25 cellular contexts compared by ENCODE assay signal in genomic region chr2:42848726-42849290, GRCh38. TPM values are rescaled to one million over a fixed set of nuclear protein-coding genes. Genes with fewer than 3 reads are reported as not detected.
A peak's percentile ranks its signal among the peaks of the same experiment; 100 is the strongest.
DNase-seq lines count a peak whose midpoint lies in the region; TF ChIP-seq lines count a peak whose summit lies in the region.
"Had no signal": no experiment of that assay in that cellular context is flagged by ENCODE, and none has a peak within 500 bp of the region (broad histone marks: within the 10 kb centered on the region; RNA-seq: fewer than 3 reads in every experiment).

No MANE protein-coding gene starts in this region.

- no peak overlapping the region for H3K4me3 ChIP-seq in breast epithelium
- no peak overlapping the region for H3K4me3 ChIP-seq in endodermal cell (ENCODE audit: low read length)
- H3K4me3 ChIP-seq in neuronal stem cell (ENCODE audit: low read length in 2 of 2), result no peak overlapping the region
- no peak overlapping the region for H3K4me3 ChIP-seq in tibial artery
- H3K4me3 ChIP-seq in MG63, result no peak overlapping the region
- H3K4me3 ChIP-seq: GM23248, SK-N-MC had no signal

- TF ChIP-seq CTCF in breast epithelium (IDR thresholded peaks at IDR 0.05) (no peak), MCF 10A (IDR thresholded peaks at IDR 0.05; ENCODE audit: unreplicated experiment) (no peak), endodermal cell (conservative IDR thresholded peaks at IDR 0.05) (no peak), tibial artery (IDR thresholded peaks at IDR 0.05) (no peak), GM20000 (IDR thresholded peaks at IDR 0.05; ENCODE audit: extremely low read depth, missing control alignments) (no peak)

- H2BK5ac ChIP-seq in neuronal stem cell (ENCODE audit: low read length), result no peak overlapping the region

- BruUV-seq in MCF 10A (replicated peaks; lab: Mats Ljungman, UMichigan), result no TSS peak

- TF ChIP-seq POLR2A in breast epithelium (IDR thresholded peaks at IDR 0.05), result no peak

- POLR2A ChIA-PET in MCF 10A (lab: Yijun Ruan, JAX), result no interaction called here

- H3K4me1 Mint-ChIP-seq in MCF 10A (ENCODE audit: insufficient read depth, unreplicated experiment) (peaks cover 2% of the 10 kb centered on the region), endodermal cell (peaks cover 9% of the 10 kb centered on the region)

- peak overlapping the region; percentile 23 for H2AK5ac ChIP-seq in neuronal stem cell (ENCODE audit: low read depth, low read length)

- no peak overlapping the region for H3K27ac Mint-ChIP-seq in MCF 10A (ENCODE audit: low read depth, unreplicated experiment)
- no peak overlapping the region for H3K27ac Mint-ChIP-seq in endodermal cell
- H3K27ac Mint-ChIP-seq: HFFc6 had no signal

- intact Hi-C loops in breast epithelium (cut with DNase I; ENCODE audit: low total_unique reads) (no loop called here), MCF 10A (cut with micrococcal nuclease) (no loop called here), tibial artery (cut with DNase I; ENCODE audit: low total_unique reads) (no loop called here)

- H3K14ac ChIP-seq in neuronal stem cell (ENCODE audit: low read length), result no peak overlapping the region

- no peak overlapping the region for H2BK12ac ChIP-seq in neuronal stem cell (ENCODE audit: low read length)

- no peak overlapping the region for H4K8ac ChIP-seq in neuronal stem cell (ENCODE audit: low read depth, low read length)

- no peak overlapping the region for H3K9ac ChIP-seq in endodermal cell (ENCODE audit: extremely low read depth, low read length, poor library complexity, severe bottlenecking)
- H3K9ac ChIP-seq in neuronal stem cell (ENCODE audit: low read depth, low read length, poor library complexity), result no peak overlapping the region
- H3K9ac ChIP-seq: GM23248 had no signal

- peak overlapping the region; percentile 29 to 43 for H3K27ac ChIP-seq in breast epithelium
- no peak overlapping the region for H3K27ac ChIP-seq in endodermal cell (ENCODE audit: low read depth, low read length)
- no peak overlapping the region for H3K27ac ChIP-seq in neuronal stem cell (replicated peaks; ENCODE audit: low read length)
- peak overlapping the region; percentile 41 to 78 for H3K27ac ChIP-seq in tibial artery
- H3K27ac ChIP-seq: GM23248, SK-N-MC had no signal

- no peak overlapping the region for H4K91ac ChIP-seq in neuronal stem cell (ENCODE audit: low read depth, low read length, poor library complexity)

- H3K4me3 Mint-ChIP-seq in MCF 10A (ENCODE audit: unreplicated experiment), result no peak overlapping the region
- no peak overlapping the region for H3K4me3 Mint-ChIP-seq in endodermal cell
- H3K4me3 Mint-ChIP-seq: CD14-positive monocyte, H9, HFFc6 had no signal

- H3K79me1 ChIP-seq in neuronal stem cell (ENCODE audit: low read depth, low read length), result no peaks in the 10 kb centered on the region

- CTCF ChIA-PET in MCF 10A (lab: Yijun Ruan, JAX), result interaction anchor here (1.7 to 2.9 kb wide), 2 partner anchors 10 to 12 kb away, joined by 3 to 11 read pairs; no protein-coding TSS in a partner anchor

- H3K4me2 ChIP-seq in neuronal stem cell (ENCODE audit: insufficient read depth, low read length, poor library complexity, severe bottlenecking), result no peak overlapping the region

- no peak overlapping the region for H3K23ac ChIP-seq in neuronal stem cell (ENCODE audit: low read depth, low read length, poor library complexity)

- H3K9me3 Mint-ChIP-seq in MCF 10A (ENCODE audit: unreplicated experiment) (no peaks in the 10 kb centered on the region), endodermal cell (no peaks in the 10 kb centered on the region)
- H3K9me3 Mint-ChIP-seq: CD14-positive monocyte, H9, HFFc6 had no signal

- no peaks in the 10 kb centered on the region for H3K9me3 ChIP-seq in breast epithelium
- no peaks in the 10 kb centered on the region for H3K9me3 ChIP-seq in endodermal cell (ENCODE audit: control insufficient read depth, low read length)
- no peaks in the 10 kb centered on the region for H3K9me3 ChIP-seq in neuronal stem cell (replicated peaks in 1 of 2; ENCODE audit: control insufficient read depth in 2 of 2, insufficient read depth in 1 of 2, low read depth in 1 of 2, low read length in 2 of 2)
- no peaks in the 10 kb centered on the region for H3K9me3 ChIP-seq in tibial artery
- H3K9me3 ChIP-seq in MG63, result no peaks in the 10 kb centered on the region

- no peaks in the 10 kb centered on the region for H3K36me3 ChIP-seq in breast epithelium
- H3K36me3 ChIP-seq in endodermal cell (ENCODE audit: control insufficient read depth, insufficient read depth, low read length), result no peaks in the 10 kb centered on the region
- H3K36me3 ChIP-seq in neuronal stem cell (replicated peaks in 1 of 2; ENCODE audit: control insufficient read depth in 2 of 2, insufficient read depth in 2 of 2, low read length in 2 of 2), result no peaks in the 10 kb centered on the region
- no peaks in the 10 kb centered on the region for H3K36me3 ChIP-seq in tibial artery
- no peaks in the 10 kb centered on the region for H3K36me3 ChIP-seq in MG63

- H2BK15ac ChIP-seq in neuronal stem cell (ENCODE audit: low read length), result no peak overlapping the region

- no peak overlapping the region for H2BK120ac ChIP-seq in neuronal stem cell (ENCODE audit: low read depth, low read length)

- no peak overlapping the region for H2AFZ ChIP-seq in neuronal stem cell (ENCODE audit: low read length)
- H2AFZ ChIP-seq: GM23248 had no signal

- DNase-seq in breast epithelium (ENCODE audit: low spot score in 2 of 2), result no peak
- no peak for DNase-seq in MCF 10A (ENCODE audit: unreplicated experiment)
- DNase-seq in endodermal cell, result peak; percentile 20
- no peak for DNase-seq in neuronal stem cell (ENCODE audit: low spot score)
- peak; percentile 18 to 45 for DNase-seq in tibial artery
- no peak for DNase-seq in GM20000 (ENCODE audit: low spot score)
- no peak for DNase-seq in MG63
- no peak for DNase-seq in T-helper 9 cell
- DNase-seq: 8988T, DMS53, GDM1, GM23248, H9, HFFc6, Kasumi-1, MM.1S, NCI-H1048, NCI-H1417 treated with DMSO at 0.1 percent for 48 hours, NCI-H187, NCI-H526, PC-3, SHP77 treated with DMSO at 0.1 percent for 48 hours had no signal

- H3K4ac ChIP-seq in neuronal stem cell (ENCODE audit: low read length), result no peak overlapping the region

- H3K4me1 ChIP-seq in breast epithelium, result peaks cover 0 to 5% of the 10 kb centered on the region in 2 donors
- no peaks in the 10 kb centered on the region for H3K4me1 ChIP-seq in endodermal cell (ENCODE audit: control insufficient read depth, insufficient read depth, low read length)
- H3K4me1 ChIP-seq in neuronal stem cell (ENCODE audit: control insufficient read depth in 2 of 2, insufficient read depth in 1 of 2, low read depth in 1 of 2, low read length in 2 of 2), result peaks cover 0 to 6% of the 10 kb centered on the region in 2 donors
- H3K4me1 ChIP-seq in tibial artery, result peaks cover 6 to 73% (median 63%) of the 10 kb centered on the region in 4 donors

- WGBS in endodermal cell (ENCODE audit: insufficient coverage in 1 of 2, insufficient read length in 1 of 2), 2 experiments, result 95 to 98% methylated on average over 8 to 10 of the region's 10 CpGs
- WGBS in neuronal stem cell (ENCODE audit: extremely low coverage in 2 of 2, insufficient read length in 2 of 2, insufficient replicate concordance in 1 of 2), 2 donors, result no CpG with 5 or more reads among the region's 10 CpGs

- H3K27me3 ChIP-seq in breast epithelium, result no peaks in the 10 kb centered on the region
- H3K27me3 ChIP-seq in endodermal cell (ENCODE audit: control insufficient read depth, insufficient read depth, low read length, poor library complexity, severe bottlenecking), result no peaks in the 10 kb centered on the region
- H3K27me3 ChIP-seq in neuronal stem cell (ENCODE audit: control insufficient read depth in 3 of 3, insufficient read depth in 3 of 3, low read depth in 1 of 3, low read length in 3 of 3), result no peaks in the 10 kb centered on the region
- no peaks in the 10 kb centered on the region for H3K27me3 ChIP-seq in tibial artery
- H3K27me3 ChIP-seq in MG63, result no peaks in the 10 kb centered on the region

- H3K18ac ChIP-seq in neuronal stem cell (ENCODE audit: low read length), result no peak overlapping the region

- H3K36me3 Mint-ChIP-seq in MCF 10A (ENCODE audit: insufficient read depth, unreplicated experiment) (no peaks in the 10 kb centered on the region), endodermal cell (ENCODE audit: low read depth) (no peaks in the 10 kb centered on the region)
- H3K36me3 Mint-ChIP-seq: CD14-positive monocyte had no signal

- H3K27me3 Mint-ChIP-seq in MCF 10A (ENCODE audit: insufficient read depth, unreplicated experiment) (no peaks in the 10 kb centered on the region), endodermal cell (ENCODE audit: insufficient read depth) (no peaks in the 10 kb centered on the region)

RNA-seq across cellular contexts. Expression of gene HAAO, which starts 56.4 kb away (rescaled TPM):
- total RNA-seq in breast epithelium (1 to 10 TPM; 4.4 to 6.2 (median 5.9) TPM), MCF 10A (2022) (not detected in 2 replicates), endodermal cell (10 to 100 TPM; 13.4 to 24.2 TPM)
- polyA plus RNA-seq in endodermal cell (2013, experiment 1 of 2), result 6.8 TPM
- polyA plus RNA-seq in endodermal cell (2013, experiment 2 of 2), result 7.2 TPM
- 2.1 TPM for polyA plus RNA-seq in neuronal stem cell (2013, experiment 1 of 2)
- polyA plus RNA-seq in neuronal stem cell (2013, experiment 2 of 2), result 2.5 TPM
- total RNA-seq in MG63 (2014; rRNA removed; shearing (Covaris generic); ENCODE audit: low replicate concordance), result not detected in 2 replicates
- total RNA-seq: GM23248, PC-3, RPMI7951 had no signal

Comparison
In these comparisons a context has a peak if more than half of its experiments do, and no peak if none do; other contexts are left out.
1. DNase-seq: peak in endodermal cell (single experiment) and tibial artery (2 of 2); none in breast epithelium (0 of 2), MCF 10A (single experiment), neuronal stem cell (single experiment), GM20000 (single experiment), MG63 (single experiment) and T-helper 9 cell (single experiment).
2. H3K27ac ChIP-seq: peak in breast epithelium (2 of 2) and tibial artery (2 of 2); none in endodermal cell (single experiment) and neuronal stem cell (single experiment).